In genomic region chr3:18134386-18135082, GRCh38 we compare ENCODE assay signal across 13 cellular contexts.
DNase-seq lines count a peak whose midpoint lies in the region; TF ChIP-seq lines count a peak whose summit lies in the region.
"Had no signal": no experiment of that assay in that cellular context is flagged by ENCODE, and none has a peak within 500 bp of the region (broad histone marks: within the 10 kb centered on the region; RNA-seq: fewer than 3 reads in every experiment).

No MANE protein-coding gene starts in this region.

- no peaks in the 10 kb centered on the region for H3K27me3 Mint-ChIP-seq in activated CD4-positive, alpha-beta T cell treated with anti-CD3 and anti-CD28 coated beads, Interleukin-2, amount 10 ng/mL, durations not matched to agents 24 days and 14 days

- in situ Hi-C loops in GM23248 (cut with MboI) = no loop called here

- H4K20me1 ChIP-seq in GM23248 (ENCODE audit: insufficient read depth) (no peaks in the 10 kb centered on the region), SK-N-SH (ENCODE audit: insufficient read depth) (no peaks in the 10 kb centered on the region), smooth muscle cell (ENCODE audit: low read depth) (no peaks in the 10 kb centered on the region)

- H3F3A ChIP-seq in GM23248 (ENCODE audit: insufficient read depth) = peaks cover 20% of the 10 kb centered on the region
- H3F3A ChIP-seq in SK-N-SH (replicated peaks; ENCODE audit: insufficient read depth) = peaks cover 17% of the 10 kb centered on the region
- H3F3A ChIP-seq in smooth muscle cell (ENCODE audit: low read depth) = no peaks in the 10 kb centered on the region

- no peaks in the 10 kb centered on the region for H3K79me2 ChIP-seq in GM23248 (ENCODE audit: insufficient read depth)
- no peaks in the 10 kb centered on the region for H3K79me2 ChIP-seq in SK-N-SH (ENCODE audit: insufficient read depth)
- no peaks in the 10 kb centered on the region for H3K79me2 ChIP-seq in smooth muscle cell (ENCODE audit: low read depth)

- peaks cover 22% of the 10 kb centered on the region for H3K4me1 ChIP-seq in GM23248 (ENCODE audit: insufficient read depth)
- peaks cover 13 to 22% of the 10 kb centered on the region in 2 experiments; a peak in 3 of 4 replicates for H3K4me1 ChIP-seq in SK-N-SH (ENCODE audit: control insufficient read depth in 1 of 2, insufficient read depth in 2 of 2, low read depth in 1 of 2, low read length in 1 of 2)
- peaks cover 15% of the 10 kb centered on the region for H3K4me1 ChIP-seq in smooth muscle cell (ENCODE audit: low read depth)
- H3K4me1 ChIP-seq: tibial artery had no signal

- DNase-seq in GM23248 = peak; percentile 85
- no peak for DNase-seq in SK-N-SH
- peak; percentile 79 for DNase-seq in fibroblast of peridontal ligament (ENCODE audit: extremely low read depth)
- no peak for DNase-seq in smooth muscle cell (lab: John Stamatoyannopoulos, UW; ENCODE audit: unreplicated experiment)
- no peak for DNase-seq in posterior cingulate gyrus
- no peak for DNase-seq in DMS114 treated with DMSO at 0.1 percent for 48 hours (lab: John Stamatoyannopoulos, UW; ENCODE audit: unreplicated experiment)
- DNase-seq in midbrain (lab: John Stamatoyannopoulos, UW) = no peak
- no peak for DNase-seq in activated CD4-positive, alpha-beta T cell treated with anti-CD3 and anti-CD28 coated beads, Interleukin-2, amount 10 ng/mL, durations not matched to agents 24 days and 14 days
- DNase-seq: activated CD8-positive, alpha-beta memory T cell treated with anti-CD3 and anti-CD28 coated beads, Interleukin-2, amount 50 U/mL, for 4 hours; DMS 273 treated with DMSO at 0.1 percent for 48 hours; NCI-H524; tibial artery had no signal

- H3K9ac ChIP-seq in GM23248 (peak overlapping the region; percentile 38), SK-N-SH (peak overlapping the region; percentile 37; the same call in 1 of the 2 replicates), smooth muscle cell (ENCODE audit: low read depth) (peak overlapping the region; percentile 29)

- H3K27ac ChIP-seq in GM23248 (peak overlapping the region; percentile 80), SK-N-SH (ENCODE audit: low read depth in 2 of 2, low read length in 1 of 2) (peak overlapping the region in 1 of 2 experiments; percentile 94; a peak in 3 of 4 replicates), smooth muscle cell (ENCODE audit: low read depth) (peak overlapping the region; percentile 90)
- H3K27ac ChIP-seq: tibial artery had no signal

- 31 to 39% methylated on average over 2 of the region's 2 CpGs for WGBS in GM23248 (ENCODE audit: low coverage in 1 of 2, low lambda C conversion rate in 2 of 2, missing lambda C conversion rate in 2 of 2), 2 experiments
- WGBS in SK-N-SH (ENCODE audit: low lambda C conversion rate) = 55% methylated on average over 2 of the region's 2 CpGs
- 38% methylated on average over 2 of the region's 2 CpGs for WGBS in smooth muscle cell (ENCODE audit: low lambda C conversion rate)

- no peak overlapping the region for H3K27ac Mint-ChIP-seq in activated CD4-positive, alpha-beta T cell treated with anti-CD3 and anti-CD28 coated beads, Interleukin-2, amount 10 ng/mL, durations not matched to agents 24 days and 14 days

- H3K36me3 Mint-ChIP-seq in activated CD4-positive, alpha-beta T cell treated with anti-CD3 and anti-CD28 coated beads, Interleukin-2, amount 10 ng/mL, durations not matched to agents 24 days and 14 days (ENCODE audit: low read depth) = no peaks in the 10 kb centered on the region

- H3K4me3 Mint-ChIP-seq in activated CD4-positive, alpha-beta T cell treated with anti-CD3 and anti-CD28 coated beads, Interleukin-2, amount 10 ng/mL, durations not matched to agents 24 days and 14 days = no peak overlapping the region

- H3K9me2 ChIP-seq in GM23248 (ENCODE audit: insufficient read depth) = no peaks in the 10 kb centered on the region; the same call in 1 of the 2 replicates
- no peaks in the 10 kb centered on the region for H3K9me2 ChIP-seq in SK-N-SH

- no peak for TF ChIP-seq EP300 in SK-N-SH (IDR thresholded peaks at IDR 0.05; ENCODE audit: borderline replicate concordance in 1 of 2, low read depth in 1 of 2, low read length in 1 of 2)

- H3K4me1 Mint-ChIP-seq in activated CD4-positive, alpha-beta T cell treated with anti-CD3 and anti-CD28 coated beads, Interleukin-2, amount 10 ng/mL, durations not matched to agents 24 days and 14 days = no peaks in the 10 kb centered on the region

- H3K9me3 ChIP-seq in GM23248 (ENCODE audit: low read depth) (no peaks in the 10 kb centered on the region), SK-N-SH (no peaks in the 10 kb centered on the region), smooth muscle cell (replicated peaks; ENCODE audit: low read depth) (no peaks in the 10 kb centered on the region)
- H3K9me3 ChIP-seq: tibial artery had no signal

- POLR2A ChIA-PET in SK-N-SH (lab: Yijun Ruan, JAX) = no interaction called here

- intact Hi-C loops in posterior cingulate gyrus (cut with DNase I) = no loop called here
- intact Hi-C loops in activated CD4-positive, alpha-beta T cell treated with anti-CD3 and anti-CD28 coated beads, Interleukin-2, amount 10 ng/mL, durations not matched to agents 24 days and 14 days (cut with micrococcal nuclease) = no loop called here

- no peaks in the 10 kb centered on the region for H3K9me3 Mint-ChIP-seq in activated CD4-positive, alpha-beta T cell treated with anti-CD3 and anti-CD28 coated beads, Interleukin-2, amount 10 ng/mL, durations not matched to agents 24 days and 14 days

- TF ChIP-seq RAD21 in SK-N-SH (IDR thresholded peaks at IDR 0.05; ENCODE audit: low read length) = no peak

- H3K36me3 ChIP-seq in GM23248 (ENCODE audit: low read depth) (no peaks in the 10 kb centered on the region), SK-N-SH (replicated peaks in 1 of 2; ENCODE audit: control insufficient read depth in 1 of 2, insufficient read depth in 2 of 2, low read length in 1 of 2) (no peaks in the 10 kb centered on the region), smooth muscle cell (ENCODE audit: low read depth) (no peaks in the 10 kb centered on the region)
- H3K36me3 ChIP-seq: tibial artery had no signal

- CTCF ChIA-PET in SK-N-SH (lab: Yijun Ruan, JAX) = interaction anchor here (0.7 to 1.0 kb wide), 2 partner anchors 12 to 111 kb away, joined by 3 read pairs; no protein-coding TSS in a partner anchor

- peak overlapping the region; percentile 62 for H3K4me2 ChIP-seq in GM23248 (ENCODE audit: unreplicated experiment)
- peak overlapping the region; percentile 31; the same call in 1 of the 2 replicates for H3K4me2 ChIP-seq in SK-N-SH
- H3K4me2 ChIP-seq in smooth muscle cell = peak overlapping the region; percentile 36

- no peaks in the 10 kb centered on the region for H3K27me3 ChIP-seq in GM23248 (replicated peaks; ENCODE audit: insufficient read depth)
- no peaks in the 10 kb centered on the region for H3K27me3 ChIP-seq in SK-N-SH (ENCODE audit: insufficient read depth)
- H3K27me3 ChIP-seq in smooth muscle cell (ENCODE audit: low read depth) = no peaks in the 10 kb centered on the region
- H3K27me3 ChIP-seq: tibial artery had no signal

- H3K4me3 ChIP-seq in GM23248 (no peak overlapping the region), SK-N-SH (ENCODE audit: low read depth in 2 of 2, low read length in 1 of 2) (no peak overlapping the region), smooth muscle cell (no peak overlapping the region)
- H3K4me3 ChIP-seq: skin epidermis, tibial artery had no signal

- TF ChIP-seq CTCF in SK-N-SH (IDR thresholded peaks at IDR 0.05) (no peak), smooth muscle cell (IDR thresholded peaks at IDR 0.05; ENCODE audit: borderline replicate concordance, insufficient read depth, poor library complexity, severe bottlenecking) (no peak)

- H2AFZ ChIP-seq in GM23248 (peak overlapping the region; percentile 15; the same call in 1 of the 2 replicates), SK-N-SH (ENCODE audit: low read depth) (peak overlapping the region; percentile 72), smooth muscle cell (ENCODE audit: low read depth) (no peak overlapping the region)

TF ChIP-seq in SK-N-SH, 30 proteins besides CTCF, POLR2A, EP300 and RAD21:
- TF ChIP-seq SIN3A (IDR thresholded peaks at IDR 0.05; ENCODE audit: borderline replicate concordance, low read depth, low read length) (no peak), EZH2phosphoT487 (IDR thresholded peaks at IDR 0.05; ENCODE audit: borderline replicate concordance, low read depth) (no peak), FOSL2 (IDR thresholded peaks at IDR 0.05; ENCODE audit: borderline replicate concordance, low read depth) (peak; percentile 61), TCF12 (IDR thresholded peaks at IDR 0.05) (0 out of 2 replicates have a peak, but pooled peaks have one; percentile 19), JUND (IDR thresholded peaks at IDR 0.05) (peak; percentile 48; the same call in 1 of the 2 replicates)

Comparison
In these comparisons a context has a peak if more than half of its experiments do, and no peak if none do; other contexts are left out.
1. DNase-seq: peak in GM23248 (single experiment) and fibroblast of peridontal ligament (single experiment); none in SK-N-SH (single experiment), smooth muscle cell (single experiment), posterior cingulate gyrus (0 of 10), DMS114 treated with DMSO at 0.1 percent for 48 hours (single experiment), midbrain (single experiment) and activated CD4-positive, alpha-beta T cell treated with anti-CD3 and anti-CD28 coated beads, Interleukin-2, amount 10 ng/mL, durations not matched to agents 24 days and 14 days (single experiment).
2. Peak in every context shown above with its lines, with median percentiles within 50 percentile points of each other: H3K4me2 ChIP-seq and H3K9ac ChIP-seq.